ENCODE assay signal across 9 cellular contexts in genomic region chr9:4689687-4690104, GRCh38. TPM values are rescaled to one million over a fixed set of nuclear protein-coding genes. Genes with fewer than 3 reads are reported as not detected.
DNase-seq lines count a peak whose midpoint lies in the region; ATAC-seq and TF ChIP-seq lines count a peak whose summit lies in the region.
"Had no signal": no experiment of that assay in that cellular context is flagged by ENCODE, and none has a peak within 500 bp of the region (broad histone marks: within the 10 kb centered on the region; RNA-seq: fewer than 3 reads in every experiment).

No MANE protein-coding gene starts in this region.

- H3K4me2 ChIP-seq in Loucy (ENCODE audit: low read depth, low read length, poor library complexity, severe bottlenecking), result peak overlapping the region; percentile 2

- peaks cover 15% of the 10 kb centered on the region for H3K36me3 Mint-ChIP-seq in mesothelial cell of epicardium

- H3K9me3 ChIP-seq in Loucy (ENCODE audit: insufficient read depth, low read depth, low read length), result no peaks in the 10 kb centered on the region

- no peak overlapping the region for H3K4me3 Mint-ChIP-seq in mesothelial cell of epicardium
- H3K4me3 Mint-ChIP-seq: HFFc6 had no signal

- peaks cover 2% of the 10 kb centered on the region for H4K20me1 ChIP-seq in Loucy (ENCODE audit: insufficient read depth, low read length, poor library complexity, severe bottlenecking)

- H3F3A ChIP-seq in Loucy (ENCODE audit: low read depth), result no peaks in the 10 kb centered on the region

- peaks cover 12% of the 10 kb centered on the region for H3K4me1 ChIP-seq in Loucy (ENCODE audit: insufficient read depth, low read length, poor library complexity, severe bottlenecking)

- no peak overlapping the region for H2AFZ ChIP-seq in Loucy (ENCODE audit: low read length)

- TF ChIP-seq CTCF in Loucy (conservative IDR thresholded peaks at IDR 0.05; ENCODE audit: low read length) (no peak), mesothelial cell of epicardium (IDR thresholded peaks at IDR 0.05; ENCODE audit: unreplicated experiment) (no peak)

- H3K79me2 ChIP-seq in Loucy (ENCODE audit: insufficient read depth, low read length), result peaks cover 9% of the 10 kb centered on the region; the same call in 1 of the 2 replicates

- H3K4me3 ChIP-seq in Loucy (ENCODE audit: low read length, poor library complexity, severe bottlenecking), result no peak overlapping the region

- H3K36me3 ChIP-seq in Loucy (ENCODE audit: insufficient read depth, low read length), result peaks cover 15% of the 10 kb centered on the region; the same call in 1 of the 2 replicates

- H3K27me3 ChIP-seq in Loucy (ENCODE audit: insufficient read depth, low read length, poor library complexity, severe bottlenecking), result no peaks in the 10 kb centered on the region

- peak; percentile 70 for ATAC-seq in GM18870 (IDR thresholded peaks at IDR 0.05; ENCODE audit: unreplicated experiment)
- peak; percentile 74 for ATAC-seq in GM21786 (IDR thresholded peaks at IDR 0.05; ENCODE audit: unreplicated experiment)

- no peak overlapping the region for H3K9ac ChIP-seq in Loucy (ENCODE audit: low read depth, low read length, poor library complexity, severe bottlenecking)

- H3K9me3 Mint-ChIP-seq in mesothelial cell of epicardium, result no peaks in the 10 kb centered on the region
- H3K9me3 Mint-ChIP-seq: HFFc6 had no signal

- DNase-seq in mesothelial cell of epicardium (ENCODE audit: low spot score in 2 of 2, unreplicated experiment in 2 of 2) (no peak), RKO (ENCODE audit: low spot score) (no peak), NCI-H1105 treated with DMSO at 0.1 percent for 48 hours (lab: John Stamatoyannopoulos, UW) (no peak), GM03348 (ENCODE audit: low spot score) (no peak), A172 (ENCODE audit: low spot score) (no peak)
- DNase-seq: HFFc6 had no signal

- no peaks in the 10 kb centered on the region for H3K27me3 Mint-ChIP-seq in mesothelial cell of epicardium (ENCODE audit: low read depth)

- H3K9me2 ChIP-seq in Loucy (replicated peaks; ENCODE audit: low read depth, low read length), result no peaks in the 10 kb centered on the region

- H3K4me1 Mint-ChIP-seq in mesothelial cell of epicardium, result peaks cover 2% of the 10 kb centered on the region

- H3K27ac Mint-ChIP-seq in mesothelial cell of epicardium, result peak overlapping the region; percentile 62
- H3K27ac Mint-ChIP-seq: HFFc6 had no signal

RNA-seq across cellular contexts. Expression of gene CDC37L1, which starts 10.3 kb away (rescaled TPM):
- 12.6 to 13.2 TPM (median 12.7 TPM) in 3 replicates for total RNA-seq in mesothelial cell of epicardium
- total RNA-seq in A172 (2014; rRNA removed; shearing (Covaris generic)), result 21.9 and 27.6 TPM in 2 replicates

RNA-seq across cellular contexts. Expression of gene SPATA6L, which starts 23.4 kb away (rescaled TPM):
- 5.5 to 6.7 TPM (median 6.1 TPM) in 3 replicates for total RNA-seq in mesothelial cell of epicardium
- not detected in 2 replicates for total RNA-seq in A172 (2014; rRNA removed; shearing (Covaris generic))

RNA-seq across cellular contexts. Expression of gene PLPP6, which starts 27.6 kb away (rescaled TPM):
- total RNA-seq in mesothelial cell of epicardium, result 11.3 to 12.7 TPM (median 11.8 TPM) in 3 replicates
- 7.0 and 8.2 TPM in 2 replicates for total RNA-seq in A172 (2014; rRNA removed; shearing (Covaris generic))

RNA-seq across cellular contexts. Expression of gene AK3, which starts 51.3 kb away (rescaled TPM):
- total RNA-seq in mesothelial cell of epicardium, result 48.5 to 57.2 TPM (median 54.2 TPM) in 3 replicates
- 41.8 and 47.8 TPM in 2 replicates for total RNA-seq in A172 (2014; rRNA removed; shearing (Covaris generic))
